10 cellular contexts compared by ENCODE assay signal in genomic region chr1:230185076-230186001, GRCh38.
DNase-seq lines count a peak whose midpoint lies in the region; ATAC-seq and TF ChIP-seq lines count a peak whose summit lies in the region.
"Had no signal": no experiment of that assay in that cellular context is flagged by ENCODE, and none has a peak within 500 bp of the region (broad histone marks: within the 10 kb centered on the region; RNA-seq: fewer than 3 reads in every experiment).

No MANE protein-coding gene starts in this region.

- no peak for DNase-seq in activated CD8-positive, alpha-beta T cell treated with anti-CD3 and anti-CD28 coated beads for 36 hours
- no peak for DNase-seq in activated CD8-positive, alpha-beta T cell treated with anti-CD3 and anti-CD28 coated beads, Interleukin-2, amount 10 ng/mL, durations not matched to agents 7 days and 5 days
- DNase-seq in RWPE1 (ENCODE audit: low spot score), result no peak
- no peak for DNase-seq in esophagus squamous epithelium (lab: John Stamatoyannopoulos, UW)
- no peak for DNase-seq in stimulated activated naive CD8-positive, alpha-beta T cell treated with anti-CD3 and anti-CD28 coated beads, Interleukin-15, amount 100 ng/mL, for 72 hours
- no peak for DNase-seq in NCI-H82 (lab: John Stamatoyannopoulos, UW)
- no peak for DNase-seq in NCI-H82 treated with DMSO at 0.1 percent for 48 hours (lab: John Stamatoyannopoulos, UW; ENCODE audit: unreplicated experiment)
- DNase-seq: activated CD4-positive, alpha-beta memory T cell treated with anti-CD3 and anti-CD28 coated beads, Interleukin-2, amount 10 ng/mL, durations not matched to agents 7 days and 5 days; NCI-H2171 treated with DMSO at 0.1 percent for 48 hours had no signal

- H3K9me3 Mint-ChIP-seq in activated CD8-positive, alpha-beta T cell treated with anti-CD3 and anti-CD28 coated beads for 36 hours, result no peaks in the 10 kb centered on the region
- no peaks in the 10 kb centered on the region for H3K9me3 Mint-ChIP-seq in activated CD8-positive, alpha-beta T cell treated with anti-CD3 and anti-CD28 coated beads, Interleukin-2, amount 10 ng/mL, durations not matched to agents 7 days and 5 days (ENCODE audit: insufficient read depth)
- H3K9me3 Mint-ChIP-seq in stimulated activated naive CD8-positive, alpha-beta T cell treated with anti-CD3 and anti-CD28 coated beads, Interleukin-15, amount 100 ng/mL, for 72 hours, result peaks cover 6 to 7% of the 10 kb centered on the region in 2 donors
- H3K9me3 Mint-ChIP-seq: activated CD4-positive, alpha-beta memory T cell treated with anti-CD3 and anti-CD28 coated beads, Interleukin-2, amount 10 ng/mL, durations not matched to agents 7 days and 5 days had no signal

- POLR2A ChIA-PET in activated CD8-positive, alpha-beta T cell treated with anti-CD3 and anti-CD28 coated beads for 36 hours (lab: Charles Lee), result interaction anchor here (0.6 kb wide), 1 partner anchor 1018 kb away, joined by 6 read pairs; no protein-coding TSS in a partner anchor
- POLR2A ChIA-PET in activated CD8-positive, alpha-beta T cell treated with anti-CD3 and anti-CD28 coated beads, Interleukin-2, amount 10 ng/mL, durations not matched to agents 7 days and 5 days (lab: Charles Lee), result no interaction called here
- POLR2A ChIA-PET in RWPE1 (lab: Yijun Ruan, JAX; ENCODE audit: low non-redundant PET), result no interaction called here

- CTCF ChIA-PET in activated CD8-positive, alpha-beta T cell treated with anti-CD3 and anti-CD28 coated beads for 36 hours (lab: Charles Lee), result interaction anchor here (0.9 kb wide), 1 partner anchor 75 kb away, joined by 3 read pairs; no protein-coding TSS in a partner anchor
- CTCF ChIA-PET in activated CD8-positive, alpha-beta T cell treated with anti-CD3 and anti-CD28 coated beads, Interleukin-2, amount 10 ng/mL, durations not matched to agents 7 days and 5 days (lab: Charles Lee), result interaction anchor here (1.0 to 1.4 kb wide), 5 partner anchors 17 to 92 kb away, joined by 3 to 5 read pairs (median 4); no protein-coding TSS in a partner anchor
- CTCF ChIA-PET in RWPE1 (lab: Yijun Ruan, JAX), result interaction anchor here (0.5 to 0.6 kb wide), 2 partner anchors 22 to 127 kb away, joined by 3 to 7 read pairs; no protein-coding TSS in a partner anchor

- no peaks in the 10 kb centered on the region for H3K27me3 ChIP-seq in esophagus squamous epithelium

- intact Hi-C loops in activated CD8-positive, alpha-beta T cell treated with anti-CD3 and anti-CD28 coated beads for 36 hours (cut with micrococcal nuclease), result no loop called here
- intact Hi-C loops in esophagus squamous epithelium (cut with DNase I), result no loop called here

- no peaks in the 10 kb centered on the region for H3K36me3 ChIP-seq in esophagus squamous epithelium

- peaks cover 42% of the 10 kb centered on the region for H3K36me3 Mint-ChIP-seq in activated CD8-positive, alpha-beta T cell treated with anti-CD3 and anti-CD28 coated beads for 36 hours (ENCODE audit: low read depth)
- peaks cover 12% of the 10 kb centered on the region for H3K36me3 Mint-ChIP-seq in activated CD8-positive, alpha-beta T cell treated with anti-CD3 and anti-CD28 coated beads, Interleukin-2, amount 10 ng/mL, durations not matched to agents 7 days and 5 days (ENCODE audit: low read depth)

- H3K4me3 Mint-ChIP-seq in activated CD8-positive, alpha-beta T cell treated with anti-CD3 and anti-CD28 coated beads for 36 hours, result no peak overlapping the region
- no peak overlapping the region for H3K4me3 Mint-ChIP-seq in activated CD8-positive, alpha-beta T cell treated with anti-CD3 and anti-CD28 coated beads, Interleukin-2, amount 10 ng/mL, durations not matched to agents 7 days and 5 days
- H3K4me3 Mint-ChIP-seq in stimulated activated naive CD8-positive, alpha-beta T cell treated with anti-CD3 and anti-CD28 coated beads, Interleukin-15, amount 100 ng/mL, for 72 hours, result peak overlapping the region; percentile 22 to 30
- H3K4me3 Mint-ChIP-seq: activated CD4-positive, alpha-beta memory T cell treated with anti-CD3 and anti-CD28 coated beads, Interleukin-2, amount 10 ng/mL, durations not matched to agents 7 days and 5 days had no signal

- peaks cover 36% of the 10 kb centered on the region for H3K4me1 Mint-ChIP-seq in activated CD8-positive, alpha-beta T cell treated with anti-CD3 and anti-CD28 coated beads for 36 hours (ENCODE audit: low read depth)
- peaks cover 50% of the 10 kb centered on the region for H3K4me1 Mint-ChIP-seq in activated CD8-positive, alpha-beta T cell treated with anti-CD3 and anti-CD28 coated beads, Interleukin-2, amount 10 ng/mL, durations not matched to agents 7 days and 5 days (ENCODE audit: low read depth)
- peaks cover 63% of the 10 kb centered on the region for H3K4me1 Mint-ChIP-seq in stimulated activated naive CD8-positive, alpha-beta T cell treated with anti-CD3 and anti-CD28 coated beads, Interleukin-15, amount 100 ng/mL, for 72 hours

- TF ChIP-seq CTCF in activated CD8-positive, alpha-beta T cell treated with anti-CD3 and anti-CD28 coated beads for 36 hours (IDR thresholded peaks at IDR 0.05), result no peak
- TF ChIP-seq CTCF in RWPE1 (conservative IDR thresholded peaks at IDR 0.05; ENCODE audit: low read depth), result no peak
- no peak for TF ChIP-seq CTCF in esophagus squamous epithelium (IDR thresholded peaks at IDR 0.05)

- WGBS in esophagus squamous epithelium, 2 donors, result 76 to 92% methylated on average over 10 of the region's 10 CpGs

- no peaks in the 10 kb centered on the region for H3K27me3 Mint-ChIP-seq in activated CD8-positive, alpha-beta T cell treated with anti-CD3 and anti-CD28 coated beads for 36 hours
- no peaks in the 10 kb centered on the region for H3K27me3 Mint-ChIP-seq in activated CD8-positive, alpha-beta T cell treated with anti-CD3 and anti-CD28 coated beads, Interleukin-2, amount 10 ng/mL, durations not matched to agents 7 days and 5 days (ENCODE audit: low read depth)
- H3K27me3 Mint-ChIP-seq in stimulated activated naive CD8-positive, alpha-beta T cell treated with anti-CD3 and anti-CD28 coated beads, Interleukin-15, amount 100 ng/mL, for 72 hours, result no peaks in the 10 kb centered on the region
- H3K27me3 Mint-ChIP-seq: activated CD4-positive, alpha-beta memory T cell treated with anti-CD3 and anti-CD28 coated beads, Interleukin-2, amount 10 ng/mL, durations not matched to agents 7 days and 5 days had no signal

- H3K4me1 ChIP-seq in esophagus squamous epithelium, result peaks cover 8 to 33% (median 16%) of the 10 kb centered on the region in 3 donors

- H3K4me3 ChIP-seq in esophagus squamous epithelium, result peak overlapping the region in 1 of 4 donors; percentile 4

- no peak for TF ChIP-seq POLR2A in esophagus squamous epithelium (IDR thresholded peaks at IDR 0.05)

- ATAC-seq in activated CD8-positive, alpha-beta T cell treated with anti-CD3 and anti-CD28 coated beads for 36 hours, result peak; percentile 15
- no peak for ATAC-seq in activated CD8-positive, alpha-beta T cell treated with anti-CD3 and anti-CD28 coated beads, Interleukin-2, amount 10 ng/mL, durations not matched to agents 7 days and 5 days
- no peak for ATAC-seq in stimulated activated naive CD8-positive, alpha-beta T cell treated with anti-CD3 and anti-CD28 coated beads, Interleukin-15, amount 100 ng/mL, for 72 hours
- no peak for ATAC-seq in HG03565 (IDR thresholded peaks at IDR 0.05; ENCODE audit: unreplicated experiment)

- H3K9me3 ChIP-seq in esophagus squamous epithelium, result no peaks in the 10 kb centered on the region

- H3K27ac ChIP-seq in RWPE1 (peak overlapping the region; percentile 60; the same call in 1 of the 2 replicates), esophagus squamous epithelium (peak overlapping the region in 3 of 4 donors; percentile 18 to 73 (median 45))

- peak overlapping the region; percentile 18 for H3K27ac Mint-ChIP-seq in activated CD8-positive, alpha-beta T cell treated with anti-CD3 and anti-CD28 coated beads for 36 hours
- H3K27ac Mint-ChIP-seq in activated CD8-positive, alpha-beta T cell treated with anti-CD3 and anti-CD28 coated beads, Interleukin-2, amount 10 ng/mL, durations not matched to agents 7 days and 5 days, result no peak overlapping the region
- peak overlapping the region; percentile 52 to 79 for H3K27ac Mint-ChIP-seq in stimulated activated naive CD8-positive, alpha-beta T cell treated with anti-CD3 and anti-CD28 coated beads, Interleukin-15, amount 100 ng/mL, for 72 hours
- H3K27ac Mint-ChIP-seq: activated CD4-positive, alpha-beta memory T cell treated with anti-CD3 and anti-CD28 coated beads, Interleukin-2, amount 10 ng/mL, durations not matched to agents 7 days and 5 days had no signal

Comparison
In these comparisons a context has a peak if more than half of its experiments do, and no peak if none do; other contexts are left out.
1. H3K4me3 Mint-ChIP-seq: peak in stimulated activated naive CD8-positive, alpha-beta T cell treated with anti-CD3 and anti-CD28 coated beads, Interleukin-15, amount 100 ng/mL, for 72 hours (2 of 2); none in activated CD8-positive, alpha-beta T cell treated with anti-CD3 and anti-CD28 coated beads for 36 hours (single experiment) and activated CD8-positive, alpha-beta T cell treated with anti-CD3 and anti-CD28 coated beads, Interleukin-2, amount 10 ng/mL, durations not matched to agents 7 days and 5 days (single experiment).